In genomic region chr9:121300283-121301119, GRCh38 we compare ENCODE assay signal across 9 cellular contexts. TPM values are rescaled to one million over a fixed set of nuclear protein-coding genes. Genes with fewer than 3 reads are reported as not detected.
DNase-seq lines count a peak whose midpoint lies in the region; ATAC-seq and TF ChIP-seq lines count a peak whose summit lies in the region.
"Had no signal": no experiment of that assay in that cellular context is flagged by ENCODE, and none has a peak within 500 bp of the region (broad histone marks: within the 10 kb centered on the region; RNA-seq: fewer than 3 reads in every experiment).

No MANE protein-coding gene starts in this region.

- H3K36me3 Mint-ChIP-seq in HFFc6 (ENCODE audit: low read depth) = peaks cover 10% of the 10 kb centered on the region; the same call in 1 of the 2 replicates
- H3K36me3 Mint-ChIP-seq in activated naive CD8-positive, alpha-beta T cell treated with anti-CD3 and anti-CD28 coated beads, Interleukin-2, amount 10 ng/mL, durations not matched to agents 7 days and 5 days = no peaks in the 10 kb centered on the region
- H3K36me3 Mint-ChIP-seq in immature natural killer cell = peaks cover 4 to 19% (median 8%) of the 10 kb centered on the region in 3 donors
- no peaks in the 10 kb centered on the region for H3K36me3 Mint-ChIP-seq in stimulated activated effector memory CD8-positive, alpha-beta T cell treated with anti-CD3 and anti-CD28 coated beads, Interleukin-12 subunit alpha, Interleukin-12 subunit beta, amount 100 ng/mL, for 72 hours

- H3K27ac Mint-ChIP-seq in HFFc6 = peak overlapping the region; percentile 68
- H3K27ac Mint-ChIP-seq in activated naive CD8-positive, alpha-beta T cell treated with anti-CD3 and anti-CD28 coated beads, Interleukin-2, amount 10 ng/mL, durations not matched to agents 7 days and 5 days = no peak overlapping the region
- H3K27ac Mint-ChIP-seq in immature natural killer cell = peak overlapping the region in 5 of 6 donors; percentile 2 to 79 (median 43)
- no peak overlapping the region for H3K27ac Mint-ChIP-seq in stimulated activated effector memory CD8-positive, alpha-beta T cell treated with anti-CD3 and anti-CD28 coated beads, Interleukin-12 subunit alpha, Interleukin-12 subunit beta, amount 100 ng/mL, for 72 hours

- POLR2A ChIA-PET in activated naive CD8-positive, alpha-beta T cell treated with anti-CD3 and anti-CD28 coated beads, Interleukin-2, amount 10 ng/mL, durations not matched to agents 7 days and 5 days (lab: Charles Lee) = no interaction called here

- H3K27me3 Mint-ChIP-seq in HFFc6 (ENCODE audit: insufficient read depth) (peaks cover 4% of the 10 kb centered on the region), immature natural killer cell (ENCODE audit: low read depth in 3 of 3) (peaks cover 0 to 3% (median 0%) of the 10 kb centered on the region in 3 donors)
- peaks cover 18% of the 10 kb centered on the region for H3K27me3 Mint-ChIP-seq in activated naive CD8-positive, alpha-beta T cell treated with anti-CD3 and anti-CD28 coated beads, Interleukin-2, amount 10 ng/mL, durations not matched to agents 7 days and 5 days

- H3K9me3 Mint-ChIP-seq in HFFc6 (no peaks in the 10 kb centered on the region), immature natural killer cell (no peaks in the 10 kb centered on the region)
- H3K9me3 Mint-ChIP-seq in activated naive CD8-positive, alpha-beta T cell treated with anti-CD3 and anti-CD28 coated beads, Interleukin-2, amount 10 ng/mL, durations not matched to agents 7 days and 5 days = no peaks in the 10 kb centered on the region
- H3K9me3 Mint-ChIP-seq in stimulated activated effector memory CD8-positive, alpha-beta T cell treated with anti-CD3 and anti-CD28 coated beads, Interleukin-12 subunit alpha, Interleukin-12 subunit beta, amount 100 ng/mL, for 72 hours = no peaks in the 10 kb centered on the region

- DNase-seq in HFFc6 = no peak
- peak; percentile 20 for DNase-seq in activated naive CD8-positive, alpha-beta T cell treated with anti-CD3 and anti-CD28 coated beads, Interleukin-2, amount 10 ng/mL, durations not matched to agents 7 days and 5 days
- DNase-seq in immature natural killer cell = no peak
- no peak for DNase-seq in stimulated activated effector memory CD8-positive, alpha-beta T cell treated with anti-CD3 and anti-CD28 coated beads, Interleukin-12 subunit alpha, Interleukin-12 subunit beta, amount 100 ng/mL, for 72 hours (ENCODE audit: low spot score in 2 of 2)
- no peak for DNase-seq in NCI-H2029 (lab: John Stamatoyannopoulos, UW)
- no peak for DNase-seq in left lobe of liver (ENCODE audit: low spot score)
- no peak for DNase-seq in omental fat pad (ENCODE audit: low spot score)
- no peak for DNase-seq in NCI-H1436 (lab: John Stamatoyannopoulos, UW)
- DNase-seq: NCI-H1417 treated with DMSO at 0.1 percent for 48 hours had no signal

- ATAC-seq in activated naive CD8-positive, alpha-beta T cell treated with anti-CD3 and anti-CD28 coated beads, Interleukin-2, amount 10 ng/mL, durations not matched to agents 7 days and 5 days (ENCODE audit: low read depth) = no peak
- ATAC-seq in stimulated activated effector memory CD8-positive, alpha-beta T cell treated with anti-CD3 and anti-CD28 coated beads, Interleukin-12 subunit alpha, Interleukin-12 subunit beta, amount 100 ng/mL, for 72 hours = no peak
- ATAC-seq in left lobe of liver = no peak
- ATAC-seq in omental fat pad (ENCODE audit: low FRiP score) = no peak

- H3K4me1 Mint-ChIP-seq in HFFc6 (ENCODE audit: low read depth) (peaks cover 50% of the 10 kb centered on the region), immature natural killer cell (peaks cover 22 to 32% of the 10 kb centered on the region in 2 donors)
- H3K4me1 Mint-ChIP-seq in activated naive CD8-positive, alpha-beta T cell treated with anti-CD3 and anti-CD28 coated beads, Interleukin-2, amount 10 ng/mL, durations not matched to agents 7 days and 5 days = peaks cover 15% of the 10 kb centered on the region
- H3K4me1 Mint-ChIP-seq in stimulated activated effector memory CD8-positive, alpha-beta T cell treated with anti-CD3 and anti-CD28 coated beads, Interleukin-12 subunit alpha, Interleukin-12 subunit beta, amount 100 ng/mL, for 72 hours = peaks cover 18% of the 10 kb centered on the region

- peak overlapping the region; percentile 83 for H3K4me3 Mint-ChIP-seq in HFFc6
- H3K4me3 Mint-ChIP-seq in activated naive CD8-positive, alpha-beta T cell treated with anti-CD3 and anti-CD28 coated beads, Interleukin-2, amount 10 ng/mL, durations not matched to agents 7 days and 5 days = peak overlapping the region; percentile 72
- H3K4me3 Mint-ChIP-seq in immature natural killer cell = peak overlapping the region; percentile 85 to 90 (median 87)
- peak overlapping the region; percentile 45 for H3K4me3 Mint-ChIP-seq in stimulated activated effector memory CD8-positive, alpha-beta T cell treated with anti-CD3 and anti-CD28 coated beads, Interleukin-12 subunit alpha, Interleukin-12 subunit beta, amount 100 ng/mL, for 72 hours

- TF ChIP-seq CTCF in HFFc6 (IDR thresholded peaks at IDR 0.05) (no peak), omental fat pad (IDR thresholded peaks at IDR 0.05) (no peak)

RNA-seq across cellular contexts. Expression of gene GSN, which starts 32.5 kb away (rescaled TPM):
- total RNA-seq in HFFc6 (2021; fragmentation: NEBNext Ultra II Directional; extraction: Animal tissue kit (Norgen Biotek cat#: 25700)) = 100 to 1,000 TPM; 288 to 394 (median 318) TPM
- total RNA-seq in activated naive CD8-positive, alpha-beta T cell treated with anti-CD3 and anti-CD28 coated beads, Interleukin-2, amount 10 ng/mL, durations not matched to agents 7 days and 5 days = 1 to 10 TPM; 8.0 to 9.6 TPM
- 100 to 1,000 TPM; 199 to 325 (median 226) TPM for polyA plus RNA-seq in immature natural killer cell
- 30.8 TPM for total RNA-seq in left lobe of liver
- 1,000 to 10,000 TPM; 3,140 to 6,734 (median 4,294) TPM for total RNA-seq in omental fat pad

Comparison
In these comparisons a context has a peak if more than half of its experiments do, and no peak if none do; other contexts are left out.
1. H3K27ac Mint-ChIP-seq: peak in HFFc6 (single experiment) and immature natural killer cell (5 of 6); none in activated naive CD8-positive, alpha-beta T cell treated with anti-CD3 and anti-CD28 coated beads, Interleukin-2, amount 10 ng/mL, durations not matched to agents 7 days and 5 days (single experiment) and stimulated activated effector memory CD8-positive, alpha-beta T cell treated with anti-CD3 and anti-CD28 coated beads, Interleukin-12 subunit alpha, Interleukin-12 subunit beta, amount 100 ng/mL, for 72 hours (single experiment).
2. Peak in every context shown above with its lines, with median percentiles within 50 percentile points of each other: H3K4me3 Mint-ChIP-seq.